In genomic region chr6:34810936-34811632, GRCh38 we compare ENCODE assay signal across 1 cellular context.
TF ChIP-seq lines count a peak whose summit lies in the region.

No MANE protein-coding gene starts in this region.

TF ChIP-seq in WTC11, 78 proteins besides CTCF, POLR2A, EP300 and RAD21 (continued from another document):
- TF ChIP-seq ATF6 (CRISPR knock-in tag; IDR thresholded peaks at IDR 0.05) (no peak), ZNF121 (CRISPR knock-in tag; IDR thresholded peaks at IDR 0.05) (no peak), ZNF263 (CRISPR knock-in tag; IDR thresholded peaks at IDR 0.05; ENCODE audit: low read depth) (no peak), RELA (CRISPR knock-in tag; IDR thresholded peaks at IDR 0.05; ENCODE audit: borderline replicate concordance) (no peak), MXD4 (CRISPR knock-in tag; IDR thresholded peaks at IDR 0.05; ENCODE audit: borderline replicate concordance) (no peak)
- TF ChIP-seq, protein P1, sequence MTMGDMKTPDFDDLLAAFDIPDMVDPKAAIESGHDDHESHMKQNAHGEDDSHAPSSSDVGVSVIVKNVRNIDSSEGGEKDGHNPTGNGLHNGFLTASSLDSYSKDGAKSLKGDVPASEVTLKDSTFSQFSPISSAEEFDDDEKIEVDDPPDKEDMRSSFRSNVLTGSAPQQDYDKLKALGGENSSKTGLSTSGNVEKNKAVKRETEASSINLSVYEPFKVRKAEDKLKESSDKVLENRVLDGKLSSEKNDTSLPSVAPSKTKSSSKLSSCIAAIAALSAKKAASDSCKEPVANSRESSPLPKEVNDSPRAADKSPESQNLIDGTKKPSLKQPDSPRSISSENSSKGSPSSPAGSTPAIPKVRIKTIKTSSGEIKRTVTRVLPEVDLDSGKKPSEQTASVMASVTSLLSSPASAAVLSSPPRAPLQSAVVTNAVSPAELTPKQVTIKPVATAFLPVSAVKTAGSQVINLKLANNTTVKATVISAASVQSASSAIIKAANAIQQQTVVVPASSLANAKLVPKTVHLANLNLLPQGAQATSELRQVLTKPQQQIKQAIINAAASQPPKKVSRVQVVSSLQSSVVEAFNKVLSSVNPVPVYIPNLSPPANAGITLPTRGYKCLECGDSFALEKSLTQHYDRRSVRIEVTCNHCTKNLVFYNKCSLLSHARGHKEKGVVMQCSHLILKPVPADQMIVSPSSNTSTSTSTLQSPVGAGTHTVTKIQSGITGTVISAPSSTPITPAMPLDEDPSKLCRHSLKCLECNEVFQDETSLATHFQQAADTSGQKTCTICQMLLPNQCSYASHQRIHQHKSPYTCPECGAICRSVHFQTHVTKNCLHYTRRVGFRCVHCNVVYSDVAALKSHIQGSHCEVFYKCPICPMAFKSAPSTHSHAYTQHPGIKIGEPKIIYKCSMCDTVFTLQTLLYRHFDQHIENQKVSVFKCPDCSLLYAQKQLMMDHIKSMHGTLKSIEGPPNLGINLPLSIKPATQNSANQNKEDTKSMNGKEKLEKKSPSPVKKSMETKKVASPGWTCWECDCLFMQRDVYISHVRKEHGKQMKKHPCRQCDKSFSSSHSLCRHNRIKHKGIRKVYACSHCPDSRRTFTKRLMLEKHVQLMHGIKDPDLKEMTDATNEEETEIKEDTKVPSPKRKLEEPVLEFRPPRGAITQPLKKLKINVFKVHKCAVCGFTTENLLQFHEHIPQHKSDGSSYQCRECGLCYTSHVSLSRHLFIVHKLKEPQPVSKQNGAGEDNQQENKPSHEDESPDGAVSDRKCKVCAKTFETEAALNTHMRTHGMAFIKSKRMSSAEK (CRISPR knock-in tag; IDR thresholded peaks at IDR 0.05; ENCODE audit: borderline replicate concordance): no peak
